In the genomic region with DNA sequence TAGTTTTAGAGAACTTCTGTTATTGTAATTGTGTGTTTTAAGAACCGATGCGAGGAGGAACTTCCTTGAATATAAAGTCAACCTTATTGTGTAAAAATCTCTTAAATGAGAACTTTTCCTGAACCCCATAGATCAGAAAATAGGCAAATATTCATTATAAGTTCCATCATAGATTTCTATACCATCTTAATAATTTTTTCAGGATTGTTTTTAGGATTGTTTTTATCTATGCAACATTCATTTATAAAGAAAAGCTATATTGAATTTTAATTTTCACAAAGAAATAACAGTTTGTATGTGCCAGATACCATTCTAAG, we compare ENCODE assay signal across 9 cellular contexts. TPM values are rescaled to one million over a fixed set of nuclear protein-coding genes. Genes with fewer than 3 reads are reported as not detected.
A peak's percentile ranks its signal among the peaks of the same experiment; 100 is the strongest.
DNase-seq lines count a peak whose midpoint lies in the region; ATAC-seq and TF ChIP-seq lines count a peak whose summit lies in the region.
"Had no signal": no experiment of that assay in that cellular context is flagged by ENCODE, and none has a peak within 500 bp of the region (broad histone marks: within the 10 kb centered on the region; RNA-seq: fewer than 3 reads in every experiment).

No MANE protein-coding gene starts in this region.

- peak overlapping the region; percentile 33; the same call in 1 of the 2 replicates for H3K9ac ChIP-seq in KMS-11
- peak overlapping the region; percentile 98 for H3K9ac ChIP-seq in adipocyte (ENCODE audit: low read length)

- H3K27me3 ChIP-seq in KMS-11 (ENCODE audit: insufficient read depth, low read depth) = no peaks in the 10 kb centered on the region
- no peaks in the 10 kb centered on the region for H3K27me3 ChIP-seq in adipocyte (replicated peaks; ENCODE audit: control insufficient read depth, insufficient read depth, low read length)
- no peaks in the 10 kb centered on the region for H3K27me3 ChIP-seq in heart left ventricle

- peaks cover 35% of the 10 kb centered on the region for H3K79me2 ChIP-seq in KMS-11 (ENCODE audit: insufficient read depth, low read depth)

- peaks cover 18% of the 10 kb centered on the region; the same call in 1 of the 2 replicates for H3K36me3 ChIP-seq in KMS-11 (ENCODE audit: insufficient read depth)
- H3K36me3 ChIP-seq in adipocyte (ENCODE audit: control insufficient read depth, insufficient read depth, low read length, severe bottlenecking) = peaks cover 18% of the 10 kb centered on the region
- peaks cover 0 to 20% (median 17%) of the 10 kb centered on the region in 9 donors for H3K36me3 ChIP-seq in heart left ventricle

- peak overlapping the region; percentile 53 for H3K4me2 ChIP-seq in KMS-11

- TF ChIP-seq CTCF in KMS-11 (conservative IDR thresholded peaks at IDR 0.05; ENCODE audit: low read depth, low read length) (no peak; the same call in none of the 2 replicates), nephron (IDR thresholded peaks at IDR 0.05; ENCODE audit: unreplicated experiment in 3 of 3) (peak in 1 of 3 experiments; percentile 3), heart left ventricle (IDR thresholded peaks at IDR 0.05) (no peak)

- no peak for TF ChIP-seq POLR2A in heart left ventricle (IDR thresholded peaks at IDR 0.05)

- H3K4me1 ChIP-seq in KMS-11 (ENCODE audit: low read depth, poor library complexity, severe bottlenecking) (peaks cover 47% of the 10 kb centered on the region), adipocyte (ENCODE audit: control insufficient read depth, insufficient read depth, low read length) (peaks cover 25% of the 10 kb centered on the region), heart left ventricle (peaks cover 0 to 48% (median 28%) of the 10 kb centered on the region in 12 donors)

- H3K9me3 ChIP-seq in adipocyte (ENCODE audit: control insufficient read depth, low read length) (no peaks in the 10 kb centered on the region), heart left ventricle (no peaks in the 10 kb centered on the region)

- no peaks in the 10 kb centered on the region for H4K20me1 ChIP-seq in KMS-11 (ENCODE audit: insufficient read depth)

- peaks cover 20% of the 10 kb centered on the region for H3K36me3 Mint-ChIP-seq in T-helper 1 cell treated with Interleukin-12 subunit alpha and Interleukin-12 subunit beta and Interleukin-4 antibody, amounts not matched to agents 30 μg/mL and 1 μg/mL, for 36 hours (ENCODE audit: low read depth)
- peaks cover 23% of the 10 kb centered on the region for H3K36me3 Mint-ChIP-seq in nephron (ENCODE audit: low read depth)

- no peak for ATAC-seq in HG02870 (IDR thresholded peaks at IDR 0.05; ENCODE audit: unreplicated experiment)
- ATAC-seq in heart left ventricle = no peak

- H3K4me3 ChIP-seq in KMS-11 (IDR thresholded peaks at IDR 0.05; ENCODE audit: insufficient read depth, low read depth, low read length) (no peak overlapping the region), adipocyte (ENCODE audit: low read length) (peak overlapping the region; percentile 46), heart left ventricle (peak overlapping the region in 2 of 12 donors; percentile 88 to 90)

- intact Hi-C loops in heart left ventricle (cut with DNase I) = loop anchor here in 2 of 10 donors (5.0 kb wide), 3 partner anchors 196 to 296 kb away; no protein-coding TSS in a partner anchor

- peak overlapping the region; percentile 32; the same call in 1 of the 2 replicates for H2AFZ ChIP-seq in KMS-11 (ENCODE audit: low read depth)

- H3K9me3 Mint-ChIP-seq in T-helper 1 cell treated with Interleukin-12 subunit alpha and Interleukin-12 subunit beta and Interleukin-4 antibody, amounts not matched to agents 30 μg/mL and 1 μg/mL, for 36 hours = no peaks in the 10 kb centered on the region
- no peaks in the 10 kb centered on the region for H3K9me3 Mint-ChIP-seq in nephron

- 17 to 37% (median 29%) methylated on average over 2 of the region's 2 CpGs for WGBS in heart left ventricle, 4 donors

- H3K27ac Mint-ChIP-seq in T-helper 1 cell treated with Interleukin-12 subunit alpha and Interleukin-12 subunit beta and Interleukin-4 antibody, amounts not matched to agents 30 μg/mL and 1 μg/mL, for 36 hours = peak overlapping the region; percentile 62
- H3K27ac Mint-ChIP-seq in nephron = peak overlapping the region; percentile 82 to 96 (median 85)

- no peak for DNase-seq in T-helper 1 cell
- DNase-seq in adipocyte (ENCODE audit: low read depth) = no peak
- no peak for DNase-seq in ecto neural progenitor cell (ENCODE audit: low spot score)
- no peak for DNase-seq in heart left ventricle
- DNase-seq: cortex of kidney had no signal

- no peaks in the 10 kb centered on the region for H3K27me3 Mint-ChIP-seq in T-helper 1 cell treated with Interleukin-12 subunit alpha and Interleukin-12 subunit beta and Interleukin-4 antibody, amounts not matched to agents 30 μg/mL and 1 μg/mL, for 36 hours (ENCODE audit: low read depth)
- no peaks in the 10 kb centered on the region for H3K27me3 Mint-ChIP-seq in nephron (ENCODE audit: low read depth)

- no peak overlapping the region for H3K27ac ChIP-seq in KMS-11
- peak overlapping the region in 5 of 12 donors; percentile 8 to 96 (median 91) for H3K27ac ChIP-seq in heart left ventricle

- peak overlapping the region; percentile 54 for H3K4me3 Mint-ChIP-seq in T-helper 1 cell treated with Interleukin-12 subunit alpha and Interleukin-12 subunit beta and Interleukin-4 antibody, amounts not matched to agents 30 μg/mL and 1 μg/mL, for 36 hours
- H3K4me3 Mint-ChIP-seq in nephron = peak overlapping the region in 1 of 3 experiments; percentile 69

- H3K4me1 Mint-ChIP-seq in T-helper 1 cell treated with Interleukin-12 subunit alpha and Interleukin-12 subunit beta and Interleukin-4 antibody, amounts not matched to agents 30 μg/mL and 1 μg/mL, for 36 hours (ENCODE audit: low read depth) = peaks cover 36% of the 10 kb centered on the region
- peaks cover 31% of the 10 kb centered on the region for H3K4me1 Mint-ChIP-seq in nephron

RNA-seq across cellular contexts. Expression of a gene that starts 1.7 kb away (rescaled TPM):
- 10 to 100 TPM in 7 of 9 donors, 1 to 10 TPM in 2; 5.2 to 23.1 (median 20.7) TPM for total RNA-seq in heart left ventricle
- polyA plus RNA-seq in heart left ventricle = 10 to 100 TPM in 1 of 2 donors, 1 to 10 TPM in 1; 7.5 to 13.1 TPM
